Comparison of ENCODE assay signal across 3 cellular contexts in genomic region chr4:32662803-32663202, GRCh38.
A peak's percentile ranks its signal among the peaks of the same experiment; 100 is the strongest.
TF ChIP-seq lines count a peak whose summit lies in the region.

No MANE protein-coding gene starts in this region.

TF ChIP-seq in HepG2, 621 proteins besides CTCF, POLR2A, EP300 and RAD21:
- TF ChIP-seq ZNF251 (CRISPR knock-in tag; IDR thresholded peaks at IDR 0.05) (no peak), MAFF (IDR thresholded peaks at IDR 0.05; ENCODE audit: low read depth, low read length) (peak; percentile 88), NFE2L2 (IDR thresholded peaks at IDR 0.05; ENCODE audit: low read length) (peak; percentile 59), MAFK (conservative IDR thresholded peaks at IDR 0.05 in 1 of 2, IDR thresholded peaks at IDR 0.05 in 1 of 2; ENCODE audit: low read length in 2 of 2) (peak; percentile 91 to 95)

TF ChIP-seq in IMR-90, 13 proteins besides CTCF, POLR2A, EP300 and RAD21:
- TF ChIP-seq MAFK (IDR thresholded peaks at IDR 0.05; ENCODE audit: low read depth, low read length) (peak; percentile 91), SMC3 (IDR thresholded peaks at IDR 0.05; ENCODE audit: low read depth, low read length) (no peak), BHLHE40 (IDR thresholded peaks at IDR 0.05; ENCODE audit: low read depth, low read length) (no peak), MAZ (IDR thresholded peaks at IDR 0.05; ENCODE audit: borderline replicate concordance, low read depth, low read length) (no peak), CEBPB (IDR thresholded peaks at IDR 0.05; ENCODE audit: low read depth, low read length) (no peak), NFE2L2 (IDR thresholded peaks at IDR 0.05; ENCODE audit: low read depth, low read length) (0 out of 2 replicates have a peak, but pooled peaks have one; percentile 52), CHD1 (IDR thresholded peaks at IDR 0.05; ENCODE audit: low read depth, low read length) (no peak), MXI1 (IDR thresholded peaks at IDR 0.05; ENCODE audit: borderline replicate concordance, low read depth, low read length) (no peak), FOS (IDR thresholded peaks at IDR 0.05; ENCODE audit: low read depth, low read length) (no peak), RFX5 (IDR thresholded peaks at IDR 0.05; ENCODE audit: low read depth, low read length) (no peak), ELK1 (IDR thresholded peaks at IDR 0.05; ENCODE audit: borderline replicate concordance, low read depth, low read length) (no peak)
- TF ChIP-seq, protein P1, sequence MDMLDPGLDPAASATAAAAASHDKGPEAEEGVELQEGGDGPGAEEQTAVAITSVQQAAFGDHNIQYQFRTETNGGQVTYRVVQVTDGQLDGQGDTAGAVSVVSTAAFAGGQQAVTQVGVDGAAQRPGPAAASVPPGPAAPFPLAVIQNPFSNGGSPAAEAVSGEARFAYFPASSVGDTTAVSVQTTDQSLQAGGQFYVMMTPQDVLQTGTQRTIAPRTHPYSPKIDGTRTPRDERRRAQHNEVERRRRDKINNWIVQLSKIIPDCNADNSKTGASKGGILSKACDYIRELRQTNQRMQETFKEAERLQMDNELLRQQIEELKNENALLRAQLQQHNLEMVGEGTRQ (IDR thresholded peaks at IDR 0.05; ENCODE audit: low read depth, low read length) = no peak

TF ChIP-seq in H1, 55 proteins besides CTCF, POLR2A, EP300 and RAD21:
- TF ChIP-seq RXRA (IDR thresholded peaks at IDR 0.05; ENCODE audit: insufficient read depth, low read depth, low read length) = no peak
- peak; percentile 36; the same call in 1 of the 2 replicates for TF ChIP-seq MAFK (IDR thresholded peaks at IDR 0.05; ENCODE audit: low read depth, low read length)
- no peak for TF ChIP-seq EGR1 (IDR thresholded peaks at IDR 0.05; ENCODE audit: borderline replicate concordance, low read depth, low read length)
